ENCODE assay signal across 18 cellular contexts in genomic region chr3:159994182-159994581, GRCh38. TPM values are rescaled to one million over a fixed set of nuclear protein-coding genes. Genes with fewer than 3 reads are reported as not detected.
"Had no signal": no experiment of that assay in that cellular context is flagged by ENCODE, and none has a peak within 500 bp of the region (broad histone marks: within the 10 kb centered on the region; RNA-seq: fewer than 3 reads in every experiment).

No MANE protein-coding gene starts in this region.

- ATAC-seq: mucosa of descending colon; naive thymus-derived CD8-positive, alpha-beta T cell; right cardiac atrium; T-helper 17 cell; upper lobe of right lung had no signal

- H3K27ac ChIP-seq: adrenal gland, colonic mucosa, neutrophil, spleen, upper lobe of right lung had no signal

- H3K36me3 ChIP-seq: adrenal gland, colonic mucosa, neutrophil, upper lobe of right lung had no signal

- H3K4me1 ChIP-seq: colonic mucosa, upper lobe of right lung had no signal

- DNase-seq: activated CD4-positive, alpha-beta T cell treated with anti-CD3 and anti-CD28 coated beads, Interleukin-2, amount 50 U/mL, for 1 hour; activated CD4-positive, CD25-positive, alpha-beta regulatory T cell; activated naive CD4-positive, alpha-beta T cell treated with anti-CD3 and anti-CD28 coated beads, Interleukin-2, amount 10 ng/mL, durations not matched to agents 7 days and 5 days; activated T-cell treated with anti-CD3 and anti-CD28 coated beads for 4 hours; adrenal gland; caudate nucleus; colonic mucosa; effector CD8-positive, alpha-beta T cell; glutamatergic neuron; mucosa of descending colon; naive thymus-derived CD8-positive, alpha-beta T cell; right cardiac atrium; spleen; stimulated activated CD4-positive, alpha-beta T cell treated with anti-CD3 and anti-CD28 coated beads, Interleukin-2, amount 100 ng/mL, for 24 hours; T-helper 17 cell; upper lobe of right lung had no signal

- H3K27me3 ChIP-seq: adrenal gland, colonic mucosa, spleen, upper lobe of right lung had no signal

- H3K9me3 ChIP-seq: adrenal gland, colonic mucosa, mucosa of descending colon, neutrophil, upper lobe of right lung had no signal

- H3K4me3 ChIP-seq: adrenal gland, colonic mucosa, mucosa of descending colon, spleen, upper lobe of right lung had no signal

RNA-seq across cellular contexts. Expression of gene IL12A, which starts 5.5 kb away (rescaled TPM):
- total RNA-seq: activated CD8-positive, alpha-beta memory T cell treated with anti-CD3 and anti-CD28 coated beads for 36 hours had no signal
